15 cellular contexts compared by ENCODE assay signal in genomic region chr1:100415217-100415778, GRCh38.
A peak's percentile ranks its signal among the peaks of the same experiment; 100 is the strongest.
DNase-seq lines count a peak whose midpoint lies in the region; ATAC-seq, FAIRE-seq and TF ChIP-seq lines count a peak whose summit lies in the region.
"Had no signal": no experiment of that assay in that cellular context is flagged by ENCODE, and none has a peak within 500 bp of the region (broad histone marks: within the 10 kb centered on the region; RNA-seq: fewer than 3 reads in every experiment).

No MANE protein-coding gene starts in this region.

- CTCF ChIA-PET in activated CD4-positive, alpha-beta memory T cell treated with anti-CD3 and anti-CD28 coated beads, Interleukin-2, amount 10 ng/mL, durations not matched to agents 7 days and 5 days (lab: Charles Lee) = interaction anchor here (1.2 to 2.1 kb wide), 4 partner anchors 8 to 63 kb away, joined by 3 to 13 read pairs (median 4); partner anchors contain the start of gene CDC14A

- H3K9me3 Mint-ChIP-seq in activated T-cell treated with anti-CD3 and anti-CD28 coated beads, Interleukin-2, amount 50 U/mL, for 72 hours = peaks cover 5% of the 10 kb centered on the region in 2 donors
- peaks cover 5% of the 10 kb centered on the region for H3K9me3 Mint-ChIP-seq in activated CD4-positive, alpha-beta memory T cell treated with anti-CD3 and anti-CD28 coated beads, Interleukin-2, amount 10 ng/mL, durations not matched to agents 7 days and 5 days
- no peaks in the 10 kb centered on the region for H3K9me3 Mint-ChIP-seq in type B pancreatic cell
- H3K9me3 Mint-ChIP-seq: activated B cell treated with CpG ODN at 0.5 μM for 24 hours, H9 had no signal

- no peak for TF ChIP-seq CTCF in type B pancreatic cell (conservative IDR thresholded peaks at IDR 0.05)
- no peak for TF ChIP-seq CTCF in GM20000 (IDR thresholded peaks at IDR 0.05; ENCODE audit: extremely low read depth, missing control alignments)

- POLR2A ChIA-PET in activated CD4-positive, alpha-beta memory T cell treated with anti-CD3 and anti-CD28 coated beads, Interleukin-2, amount 10 ng/mL, durations not matched to agents 7 days and 5 days (lab: Charles Lee) = interaction anchor here (1.1 to 5.7 kb wide), 8 partner anchors 8 to 61 kb away, joined by 3 to 32 read pairs (median 5); partner anchors contain the start of gene CDC14A

- DNase-seq in activated T-cell treated with anti-CD3 and anti-CD28 coated beads, Interleukin-2, amount 50 U/mL, for 72 hours = no peak
- no peak for DNase-seq in activated T-cell treated with anti-CD3 and anti-CD28 coated beads, Interleukin-2, amount 50 U/mL, for 1 hour
- DNase-seq in activated CD4-positive, alpha-beta memory T cell treated with anti-CD3 and anti-CD28 coated beads, Interleukin-2, amount 10 ng/mL, durations not matched to agents 7 days and 5 days = no peak
- DNase-seq in type B pancreatic cell (ENCODE audit: extremely low spot score, unreplicated experiment) (no peak), GM20000 (ENCODE audit: low spot score) (no peak), KBM-7 (no peak)
- DNase-seq: activated B cell treated with CpG ODN at 0.5 μM for 24 hours, H9, mesendoderm, NCI-H1105, SK-N-SH had no signal

- peaks cover 11% of the 10 kb centered on the region in 2 donors for H3K36me3 Mint-ChIP-seq in activated T-cell treated with anti-CD3 and anti-CD28 coated beads, Interleukin-2, amount 50 U/mL, for 72 hours (ENCODE audit: insufficient read depth in 2 of 2)
- peaks cover 74% of the 10 kb centered on the region for H3K36me3 Mint-ChIP-seq in activated CD4-positive, alpha-beta memory T cell treated with anti-CD3 and anti-CD28 coated beads, Interleukin-2, amount 10 ng/mL, durations not matched to agents 7 days and 5 days (ENCODE audit: low read depth)
- peaks cover 14% of the 10 kb centered on the region for H3K36me3 Mint-ChIP-seq in type B pancreatic cell

- ATAC-seq in activated T-cell treated with anti-CD3 and anti-CD28 coated beads, Interleukin-2, amount 50 U/mL, for 72 hours (replicated peaks in 1 of 2) = peak in 1 of 2 donors; percentile 45
- ATAC-seq in GM18873 (IDR thresholded peaks at IDR 0.05; ENCODE audit: low FRiP score, unreplicated experiment) = no peak

- peak overlapping the region; percentile 43 for H3K27ac Mint-ChIP-seq in activated T-cell treated with anti-CD3 and anti-CD28 coated beads, Interleukin-2, amount 50 U/mL, for 72 hours
- peak overlapping the region; percentile 62 for H3K27ac Mint-ChIP-seq in activated CD4-positive, alpha-beta memory T cell treated with anti-CD3 and anti-CD28 coated beads, Interleukin-2, amount 10 ng/mL, durations not matched to agents 7 days and 5 days
- H3K27ac Mint-ChIP-seq in type B pancreatic cell = peak overlapping the region; percentile 86
- H3K27ac Mint-ChIP-seq: activated B cell treated with CpG ODN at 0.5 μM for 24 hours; activated T-helper 1 cell treated with anti-CD3 and anti-CD28 coated beads, Interleukin-12 subunit alpha, Interleukin-12 subunit beta, Interleukin-2, Interleukin-4 antibody, amounts not matched to agents 30 ng/mL and 10 ng/mL and 1 ng/mL, durations not matched to agents 14 hours and 24 hours and 36 hours; H9 had no signal

- in situ Hi-C loops in KBM-7 (cut with MboI; ENCODE audit: low pct_unique_long_range_greater_than_20kb, low sequenced_read_pairs) = no loop called here

- H3K4me1 Mint-ChIP-seq in activated T-cell treated with anti-CD3 and anti-CD28 coated beads, Interleukin-2, amount 50 U/mL, for 72 hours (ENCODE audit: low read depth) = peaks cover 72% of the 10 kb centered on the region
- peaks cover 62% of the 10 kb centered on the region for H3K4me1 Mint-ChIP-seq in activated CD4-positive, alpha-beta memory T cell treated with anti-CD3 and anti-CD28 coated beads, Interleukin-2, amount 10 ng/mL, durations not matched to agents 7 days and 5 days
- H3K4me1 Mint-ChIP-seq in type B pancreatic cell (ENCODE audit: unreplicated experiment) = peaks cover 28% of the 10 kb centered on the region

- peak overlapping the region in 1 of 2 donors; percentile 41 for H3K4me3 Mint-ChIP-seq in activated T-cell treated with anti-CD3 and anti-CD28 coated beads, Interleukin-2, amount 50 U/mL, for 72 hours
- H3K4me3 Mint-ChIP-seq in activated CD4-positive, alpha-beta memory T cell treated with anti-CD3 and anti-CD28 coated beads, Interleukin-2, amount 10 ng/mL, durations not matched to agents 7 days and 5 days = no peak overlapping the region
- peak overlapping the region; percentile 57 for H3K4me3 Mint-ChIP-seq in type B pancreatic cell
- H3K4me3 Mint-ChIP-seq: activated B cell treated with CpG ODN at 0.5 μM for 24 hours; activated T-helper 1 cell treated with anti-CD3 and anti-CD28 coated beads, Interleukin-12 subunit alpha, Interleukin-12 subunit beta, Interleukin-2, Interleukin-4 antibody, amounts not matched to agents 30 ng/mL and 10 ng/mL and 1 ng/mL, durations not matched to agents 14 hours and 24 hours and 36 hours; H9; IgD-negative memory B cell had no signal

- H3K27me3 Mint-ChIP-seq in activated T-cell treated with anti-CD3 and anti-CD28 coated beads, Interleukin-2, amount 50 U/mL, for 72 hours (ENCODE audit: low read depth) = no peaks in the 10 kb centered on the region
- no peaks in the 10 kb centered on the region for H3K27me3 Mint-ChIP-seq in activated CD4-positive, alpha-beta memory T cell treated with anti-CD3 and anti-CD28 coated beads, Interleukin-2, amount 10 ng/mL, durations not matched to agents 7 days and 5 days
- no peaks in the 10 kb centered on the region for H3K27me3 Mint-ChIP-seq in type B pancreatic cell
- H3K27me3 Mint-ChIP-seq: activated B cell treated with CpG ODN at 0.5 μM for 24 hours, IgD-negative memory B cell had no signal

- peak; percentile 86 for FAIRE-seq in islet of Langerhans (lab: Jason Lieb, UNC)
